ENCODE assay signal across 6 cellular contexts in genomic region chr1:225321784-225322183, GRCh38.
"Had no signal": no experiment of that assay in that cellular context is flagged by ENCODE, and none has a peak within 500 bp of the region (broad histone marks: within the 10 kb centered on the region; RNA-seq: fewer than 3 reads in every experiment).

No MANE protein-coding gene starts in this region.

- DNase-seq: IMR-90, KBM-7 had no signal

- H3K36me3 Mint-ChIP-seq: IgD-negative memory B cell had no signal

- ATAC-seq: HepG2, K562 had no signal

- H3K4me3 ChIP-seq: K562 had no signal

- H3K9me3 Mint-ChIP-seq: IgD-negative memory B cell had no signal

- H3K27me3 Mint-ChIP-seq: IgD-negative memory B cell had no signal

- H3K27ac ChIP-seq: HL-60 had no signal

- H3K4me3 Mint-ChIP-seq: IgD-negative memory B cell had no signal
